ENCODE assay signal across 2 cellular contexts in the genomic region with DNA sequence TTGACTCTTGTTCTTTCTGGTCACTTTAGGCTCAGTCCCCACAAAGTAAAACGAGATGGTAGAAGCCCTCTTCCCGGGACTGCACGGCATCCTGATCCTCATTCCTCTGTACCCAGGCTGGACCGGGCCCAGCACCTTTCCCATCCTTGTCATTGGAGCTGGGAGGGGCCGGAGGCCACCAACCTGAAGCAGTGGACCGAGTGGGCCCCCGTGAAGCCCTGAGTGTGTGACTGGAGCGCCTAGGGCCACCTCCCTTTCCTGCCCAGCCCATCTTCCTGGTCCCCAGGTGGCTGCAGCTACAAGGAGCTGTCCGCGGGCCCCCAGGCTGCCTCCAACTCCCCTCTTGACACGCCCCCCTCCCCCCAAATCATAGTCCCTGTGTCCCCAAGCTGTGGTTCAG.
TF ChIP-seq lines count a peak whose summit lies in the region.

No MANE protein-coding gene starts in this region.

TF ChIP-seq in HepG2, 621 proteins besides CTCF, POLR2A, EP300 and RAD21:
- TF ChIP-seq TAF15 (IDR thresholded peaks at IDR 0.05; ENCODE audit: low read depth, low read length, poor library complexity, severe bottlenecking) (no peak), ELF3 (CRISPR knock-in tag; IDR thresholded peaks at IDR 0.05) (no peak), ZNF441 (CRISPR knock-in tag; IDR thresholded peaks at IDR 0.05; ENCODE audit: borderline replicate concordance) (no peak), ZNF75D (CRISPR knock-in tag; IDR thresholded peaks at IDR 0.05; ENCODE audit: borderline replicate concordance) (no peak), MXI1 (IDR thresholded peaks at IDR 0.05; ENCODE audit: borderline replicate concordance, low read depth, low read length) (no peak), ZSCAN29 (CRISPR knock-in tag; conservative IDR thresholded peaks at IDR 0.05) (no peak), RBFOX2 (IDR thresholded peaks at IDR 0.05; ENCODE audit: low read depth, low read length) (0 out of 2 replicates have a peak, but pooled peaks have one; percentile 21), PCBP1 (IDR thresholded peaks at IDR 0.05; ENCODE audit: borderline replicate concordance, low read depth, low read length) (0 out of 2 replicates have a peak, but pooled peaks have one; percentile 51), ZNF3 (CRISPR knock-in tag; IDR thresholded peaks at IDR 0.05) (no peak), GABPA (IDR thresholded peaks at IDR 0.05; ENCODE audit: low read depth, low read length) (no peak), GABPA (CRISPR knock-in tag; IDR thresholded peaks at IDR 0.05; ENCODE audit: low read depth) (no peak), ZBTB20 (CRISPR knock-in tag; IDR thresholded peaks at IDR 0.05; ENCODE audit: borderline replicate concordance, low read depth) (no peak)
- TF ChIP-seq, protein P1, sequence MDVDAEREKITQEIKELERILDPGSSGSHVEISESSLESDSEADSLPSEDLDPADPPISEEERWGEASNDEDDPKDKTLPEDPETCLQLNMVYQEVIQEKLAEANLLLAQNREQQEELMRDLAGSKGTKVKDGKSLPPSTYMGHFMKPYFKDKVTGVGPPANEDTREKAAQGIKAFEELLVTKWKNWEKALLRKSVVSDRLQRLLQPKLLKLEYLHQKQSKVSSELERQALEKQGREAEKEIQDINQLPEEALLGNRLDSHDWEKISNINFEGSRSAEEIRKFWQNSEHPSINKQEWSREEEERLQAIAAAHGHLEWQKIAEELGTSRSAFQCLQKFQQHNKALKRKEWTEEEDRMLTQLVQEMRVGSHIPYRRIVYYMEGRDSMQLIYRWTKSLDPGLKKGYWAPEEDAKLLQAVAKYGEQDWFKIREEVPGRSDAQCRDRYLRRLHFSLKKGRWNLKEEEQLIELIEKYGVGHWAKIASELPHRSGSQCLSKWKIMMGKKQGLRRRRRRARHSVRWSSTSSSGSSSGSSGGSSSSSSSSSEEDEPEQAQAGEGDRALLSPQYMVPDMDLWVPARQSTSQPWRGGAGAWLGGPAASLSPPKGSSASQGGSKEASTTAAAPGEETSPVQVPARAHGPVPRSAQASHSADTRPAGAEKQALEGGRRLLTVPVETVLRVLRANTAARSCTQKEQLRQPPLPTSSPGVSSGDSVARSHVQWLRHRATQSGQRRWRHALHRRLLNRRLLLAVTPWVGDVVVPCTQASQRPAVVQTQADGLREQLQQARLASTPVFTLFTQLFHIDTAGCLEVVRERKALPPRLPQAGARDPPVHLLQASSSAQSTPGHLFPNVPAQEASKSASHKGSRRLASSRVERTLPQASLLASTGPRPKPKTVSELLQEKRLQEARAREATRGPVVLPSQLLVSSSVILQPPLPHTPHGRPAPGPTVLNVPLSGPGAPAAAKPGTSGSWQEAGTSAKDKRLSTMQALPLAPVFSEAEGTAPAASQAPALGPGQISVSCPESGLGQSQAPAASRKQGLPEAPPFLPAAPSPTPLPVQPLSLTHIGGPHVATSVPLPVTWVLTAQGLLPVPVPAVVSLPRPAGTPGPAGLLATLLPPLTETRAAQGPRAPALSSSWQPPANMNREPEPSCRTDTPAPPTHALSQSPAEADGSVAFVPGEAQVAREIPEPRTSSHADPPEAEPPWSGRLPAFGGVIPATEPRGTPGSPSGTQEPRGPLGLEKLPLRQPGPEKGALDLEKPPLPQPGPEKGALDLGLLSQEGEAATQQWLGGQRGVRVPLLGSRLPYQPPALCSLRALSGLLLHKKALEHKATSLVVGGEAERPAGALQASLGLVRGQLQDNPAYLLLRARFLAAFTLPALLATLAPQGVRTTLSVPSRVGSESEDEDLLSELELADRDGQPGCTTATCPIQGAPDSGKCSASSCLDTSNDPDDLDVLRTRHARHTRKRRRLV (CRISPR knock-in tag; IDR thresholded peaks at IDR 0.05) = no peak

TF ChIP-seq in GM12891, 5 proteins besides CTCF, POLR2A, EP300 and RAD21:
- TF ChIP-seq SPI1 (IDR thresholded peaks at IDR 0.05; ENCODE audit: low read depth, low read length) (no peak), POU2F2 (IDR thresholded peaks at IDR 0.05; ENCODE audit: low read depth, low read length) (no peak), PAX5 (IDR thresholded peaks at IDR 0.05; ENCODE audit: insufficient read depth, low read length, severe bottlenecking) (no peak), TAF1 (IDR thresholded peaks at IDR 0.05; ENCODE audit: low read depth, low read length) (no peak), POLR2AphosphoS5 (IDR thresholded peaks at IDR 0.05; ENCODE audit: low read depth, low read length) (no peak)
